16 cellular contexts compared by ENCODE assay signal in genomic region chrX:102958794-102959193, GRCh38. TPM values are rescaled to one million over a fixed set of nuclear protein-coding genes. Genes with fewer than 3 reads are reported as not detected.
DNase-seq lines count a peak whose midpoint lies in the region; ATAC-seq and TF ChIP-seq lines count a peak whose summit lies in the region.
"Had no signal": no experiment of that assay in that cellular context is flagged by ENCODE, and none has a peak within 500 bp of the region (broad histone marks: within the 10 kb centered on the region; RNA-seq: fewer than 3 reads in every experiment).

No MANE protein-coding gene starts in this region.

- BruUV-seq in PC-3 (replicated peaks; lab: Mats Ljungman, UMichigan): no TSS peak

- H3K27me3 ChIP-seq in Loucy (ENCODE audit: insufficient read depth, low read length, poor library complexity, severe bottlenecking) (no peaks in the 10 kb centered on the region), PC-3 (ENCODE audit: low read length) (no peaks in the 10 kb centered on the region), SK-N-SH (ENCODE audit: insufficient read depth) (no peaks in the 10 kb centered on the region), stomach (no peaks in the 10 kb centered on the region)
- H3K27me3 ChIP-seq: gastroesophageal sphincter had no signal

- no peaks in the 10 kb centered on the region for H3F3A ChIP-seq in Loucy (ENCODE audit: low read depth)
- H3F3A ChIP-seq in PC-3 (ENCODE audit: low read length, unreplicated experiment): no peaks in the 10 kb centered on the region
- no peaks in the 10 kb centered on the region for H3F3A ChIP-seq in SK-N-SH (replicated peaks; ENCODE audit: insufficient read depth)

- H4K20me1 ChIP-seq in Loucy (ENCODE audit: insufficient read depth, low read length, poor library complexity, severe bottlenecking) (no peaks in the 10 kb centered on the region), PC-3 (ENCODE audit: low read length) (no peaks in the 10 kb centered on the region), SK-N-SH (ENCODE audit: insufficient read depth) (no peaks in the 10 kb centered on the region)

- intact Hi-C loops in PC-3 (cut with micrococcal nuclease): no loop called here
- intact Hi-C loops in stomach (cut with DNase I; ENCODE audit: low total_unique reads): no loop called here

- H3K9ac ChIP-seq in Loucy (ENCODE audit: low read depth, low read length, poor library complexity, severe bottlenecking) (peak overlapping the region; percentile 67), PC-3 (ENCODE audit: low read length) (peak overlapping the region; percentile 74), SK-N-SH (no peak overlapping the region)

- H3K9me2 ChIP-seq in Loucy (replicated peaks; ENCODE audit: low read depth, low read length): no peaks in the 10 kb centered on the region
- no peaks in the 10 kb centered on the region for H3K9me2 ChIP-seq in PC-3 (replicated peaks; ENCODE audit: low read length)
- H3K9me2 ChIP-seq in SK-N-SH: no peaks in the 10 kb centered on the region

- 62% methylated on average over 5 of the region's 5 CpGs for WGBS in SK-N-SH (ENCODE audit: low lambda C conversion rate)
- 63 to 73% (median 65%) methylated on average over 3 to 5 of the region's 5 CpGs for WGBS in stomach, 5 donors

- POLR2A ChIA-PET in PC-3 (lab: Charles Lee; ENCODE audit: unreplicated experiment): no interaction called here
- POLR2A ChIA-PET in SK-N-SH (lab: Yijun Ruan, JAX): no interaction called here

- H3K4me3 ChIP-seq in Loucy (ENCODE audit: low read length, poor library complexity, severe bottlenecking): peak overlapping the region; percentile 33
- H3K4me3 ChIP-seq in PC-3 (ENCODE audit: low read length): no peak overlapping the region
- no peak overlapping the region for H3K4me3 ChIP-seq in SK-N-SH (ENCODE audit: low read depth in 2 of 2, low read length in 1 of 2)
- H3K4me3 ChIP-seq in stomach: no peak overlapping the region
- H3K4me3 ChIP-seq: gastroesophageal sphincter, lung had no signal

- H3K9me3 ChIP-seq in Loucy (ENCODE audit: insufficient read depth, low read depth, low read length) (no peaks in the 10 kb centered on the region), PC-3 (ENCODE audit: low read length) (no peaks in the 10 kb centered on the region), SK-N-SH (no peaks in the 10 kb centered on the region), stomach (no peaks in the 10 kb centered on the region)
- H3K9me3 ChIP-seq: gastroesophageal sphincter had no signal

- TF ChIP-seq EP300 in SK-N-SH (IDR thresholded peaks at IDR 0.05; ENCODE audit: borderline replicate concordance in 1 of 2, low read depth in 1 of 2, low read length in 1 of 2): no peak
- no peak for TF ChIP-seq EP300 in stomach (IDR thresholded peaks at IDR 0.05)

- H3K4me2 ChIP-seq in Loucy (ENCODE audit: low read depth, low read length, poor library complexity, severe bottlenecking) (peak overlapping the region; percentile 62), PC-3 (ENCODE audit: low read length) (peak overlapping the region; percentile 53), SK-N-SH (no peak overlapping the region)

- H3K27ac ChIP-seq in PC-3 (ENCODE audit: low read length) (peak overlapping the region; percentile 94), SK-N-SH (ENCODE audit: low read depth in 2 of 2, low read length in 1 of 2) (no peak overlapping the region), stomach (no peak overlapping the region)
- H3K27ac ChIP-seq: gastroesophageal sphincter had no signal

- no peak for TF ChIP-seq POLR2A in stomach (IDR thresholded peaks at IDR 0.05)

- TF ChIP-seq CTCF in Loucy (conservative IDR thresholded peaks at IDR 0.05; ENCODE audit: low read length) (peak; percentile 59), PC-3 (conservative IDR thresholded peaks at IDR 0.05; ENCODE audit: low read depth, low read length) (peak; percentile 37; the same call in 1 of the 2 replicates), SK-N-SH (IDR thresholded peaks at IDR 0.05) (no peak), stomach (IDR thresholded peaks at IDR 0.05) (no peak)

- DNase-seq in DMS79 treated with DMSO at 0.1 percent for 48 hours (lab: John Stamatoyannopoulos, UW) (peak; percentile 5), DMS79 (lab: John Stamatoyannopoulos, UW) (no peak), PC-3 (peak; percentile 31), myocyte (ENCODE audit: low read depth) (peak; percentile 27), SK-N-SH (no peak), stomach (no peak), NCI-H510A (lab: John Stamatoyannopoulos, UW) (no peak)
- DNase-seq: activated CD4-positive, alpha-beta T cell treated with anti-CD3 and anti-CD28 coated beads, Interleukin-2, amount 10 ng/mL, durations not matched to agents 7 days and 5 days; activated T-cell treated with anti-CD3 and anti-CD28 coated beads, Interleukin-2, amount 50 U/mL, for 24 hours; CD8-positive, alpha-beta T cell; NCI-H1436; NCI-H526 treated with DMSO at 0.1 percent for 48 hours had no signal

- no peaks in the 10 kb centered on the region for H3K79me2 ChIP-seq in Loucy (ENCODE audit: insufficient read depth, low read length)
- no peaks in the 10 kb centered on the region for H3K79me2 ChIP-seq in PC-3 (ENCODE audit: low read length)
- no peaks in the 10 kb centered on the region for H3K79me2 ChIP-seq in SK-N-SH (ENCODE audit: insufficient read depth)

- H3K4me1 ChIP-seq in Loucy (ENCODE audit: insufficient read depth, low read length, poor library complexity, severe bottlenecking): peaks cover 22% of the 10 kb centered on the region
- peaks cover 29% of the 10 kb centered on the region for H3K4me1 ChIP-seq in PC-3 (ENCODE audit: insufficient read depth, low read length)
- H3K4me1 ChIP-seq in SK-N-SH (ENCODE audit: control insufficient read depth in 1 of 2, insufficient read depth in 2 of 2, low read depth in 1 of 2, low read length in 1 of 2): peaks cover 0 to 11% of the 10 kb centered on the region in 2 experiments; a peak in 2 of 4 replicates
- H3K4me1 ChIP-seq in stomach: no peaks in the 10 kb centered on the region
- H3K4me1 ChIP-seq: gastroesophageal sphincter had no signal

- CTCF ChIA-PET in PC-3 (lab: Charles Lee) (no interaction called here), SK-N-SH (lab: Yijun Ruan, JAX) (interaction anchor here (7.0 kb wide), 1 partner anchor 8 kb away, joined by 82 read pairs; no protein-coding TSS in a partner anchor)

- TF ChIP-seq RAD21 in SK-N-SH (IDR thresholded peaks at IDR 0.05; ENCODE audit: low read length): no peak

- ATAC-seq in PC-3: no peak
- ATAC-seq: CD8-positive, alpha-beta T cell; gastroesophageal sphincter; natural killer cell treated with Interleukin-12 subunit alpha and Interleukin-12 subunit beta and Interleukin-15 and Interleukin-18, amount 100 ng/mL, for 72 hours had no signal

- H3K36me3 ChIP-seq in Loucy (ENCODE audit: insufficient read depth, low read length) (no peaks in the 10 kb centered on the region), PC-3 (ENCODE audit: low read depth, low read length) (no peaks in the 10 kb centered on the region), SK-N-SH (replicated peaks in 1 of 2; ENCODE audit: control insufficient read depth in 1 of 2, insufficient read depth in 2 of 2, low read length in 1 of 2) (no peaks in the 10 kb centered on the region), stomach (no peaks in the 10 kb centered on the region)
- H3K36me3 ChIP-seq: gastroesophageal sphincter had no signal

- peak overlapping the region; percentile 52; the same call in 1 of the 2 replicates for H2AFZ ChIP-seq in Loucy (ENCODE audit: low read length)
- no peak overlapping the region for H2AFZ ChIP-seq in PC-3 (ENCODE audit: low read length)
- H2AFZ ChIP-seq in SK-N-SH (ENCODE audit: low read depth): no peak overlapping the region

TF ChIP-seq in SK-N-SH, 30 proteins besides CTCF, POLR2A, EP300 and RAD21:
- TF ChIP-seq TEAD4 (IDR thresholded peaks at IDR 0.05; ENCODE audit: borderline replicate concordance, insufficient read depth) (no peak), MAX (IDR thresholded peaks at IDR 0.05; ENCODE audit: low read depth) (no peak), JUND (IDR thresholded peaks at IDR 0.05) (no peak), PBX3 (IDR thresholded peaks at IDR 0.05) (no peak), NFIC (IDR thresholded peaks at IDR 0.05; ENCODE audit: borderline replicate concordance) (no peak), YY1 (IDR thresholded peaks at IDR 0.05; ENCODE audit: low read depth) (no peak), POLR2AphosphoS5 (IDR thresholded peaks at IDR 0.05; ENCODE audit: low read depth, low read length) (no peak), USF2 (IDR thresholded peaks at IDR 0.05; ENCODE audit: borderline replicate concordance, low read depth, low read length) (no peak), TAF1 (IDR thresholded peaks at IDR 0.05; ENCODE audit: borderline replicate concordance, low read depth, low read length) (no peak)

RNA-seq across cellular contexts. Expression of gene RAB40AL, which starts 21.7 kb away (rescaled TPM):
- total RNA-seq in PC-3 (2014; rRNA removed) (0.40 and 0.55 TPM in 2 replicates), myocyte (0.43 TPM in 1 of 2 replicates, not detected in the other), stomach (1 to 10 TPM in 1 of 5 donors, under 1 TPM in 1, not detected in 3; 0.55 to 3.0 TPM)
- polyA plus RNA-seq in myocyte (2012): 0.37 TPM
- polyA plus RNA-seq in SK-N-SH (2012; rRNA removed) (0.41 and 0.67 TPM in 2 replicates), stomach (under 1 TPM in 1 of 3 donors, not detected in 2; 0.10 TPM)
- polyA plus RNA-seq in SK-N-SH (2012; cell fraction: cytosol; rRNA removed): 0.03 and 0.12 TPM in 2 replicates
- polyA plus RNA-seq in SK-N-SH (2012; cell fraction: nucleus; rRNA removed): 4.1 and 5.0 TPM in 2 replicates

Comparison
In these comparisons a context has a peak if more than half of its experiments do, and no peak if none do; other contexts are left out.
1. DNase-seq: peak in DMS79 treated with DMSO at 0.1 percent for 48 hours (single experiment), PC-3 (single experiment) and myocyte (single experiment); none in DMS79 (single experiment), SK-N-SH (single experiment), stomach (single experiment) and NCI-H510A (single experiment).
2. CTCF ChIP-seq: peak in Loucy (single experiment) and PC-3 (single experiment); none in SK-N-SH (single experiment) and stomach (0 of 7).